Comparison of ENCODE assay signal across 8 cellular contexts in the genomic region with DNA sequence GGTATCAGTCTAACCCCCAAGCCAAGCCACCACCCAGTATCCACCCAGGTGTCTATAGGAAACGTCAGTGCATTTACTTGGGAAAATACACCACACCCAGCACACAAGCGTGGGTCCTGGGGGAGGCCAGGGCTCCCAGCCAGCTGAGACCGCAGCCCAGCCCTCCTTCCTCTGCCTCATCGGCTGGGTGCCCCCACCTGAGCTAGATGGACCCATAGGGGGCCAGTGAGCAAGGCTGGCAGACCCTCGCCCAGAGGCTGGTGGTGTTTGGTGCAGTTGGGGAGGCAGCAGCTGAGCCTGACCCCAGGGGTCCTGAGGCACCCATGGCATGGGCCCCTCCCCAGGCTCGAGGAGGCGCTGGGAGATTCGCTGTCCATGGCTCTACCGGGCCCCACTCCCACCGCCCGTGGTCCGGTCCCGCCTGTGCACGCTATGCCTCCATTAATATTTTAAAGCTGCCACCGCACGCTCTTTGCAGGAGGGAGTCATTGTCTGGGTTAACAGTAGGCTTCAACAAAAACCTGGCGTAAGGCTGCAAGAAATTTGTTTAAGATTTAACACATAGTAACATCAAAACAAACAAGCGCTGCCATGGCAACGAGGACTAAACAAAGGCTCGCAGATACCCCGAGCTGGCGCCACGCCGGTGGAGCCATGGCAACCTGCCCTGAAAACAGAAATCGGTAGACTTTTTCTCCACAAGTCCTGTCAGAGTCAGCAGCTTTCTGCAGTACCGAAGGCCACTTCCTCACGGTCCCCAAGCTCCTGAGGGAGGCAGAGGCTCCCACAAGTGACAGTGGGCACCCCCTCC. TPM values are rescaled to one million over a fixed set of nuclear protein-coding genes. Genes with fewer than 3 reads are reported as not detected.
DNase-seq lines count a peak whose midpoint lies in the region; ATAC-seq, FAIRE-seq and TF ChIP-seq lines count a peak whose summit lies in the region.
"Had no signal": no experiment of that assay in that cellular context is flagged by ENCODE, and none has a peak within 500 bp of the region (broad histone marks: within the 10 kb centered on the region; RNA-seq: fewer than 3 reads in every experiment).

No MANE protein-coding gene starts in this region.

- no peak overlapping the region for H3K4me3 Mint-ChIP-seq in activated CD4-positive, alpha-beta T cell treated with anti-CD3 and anti-CD28 coated beads, Interleukin-2, amount 10 ng/mL, durations not matched to agents 24 days and 14 days
- H3K4me3 Mint-ChIP-seq: dendritic cell treated with granulocyte-macrophage colony-stimulating factor and Interleukin-4, amounts not matched to agents 40 ng/mL and 50 ng/mL, for 4 days had no signal

- peak in 1 of 2 experiments; percentile 11; a peak in 1 of 4 replicates for TF ChIP-seq POLR2A in HepG2 (IDR thresholded peaks at IDR 0.05; ENCODE audit: insufficient read depth in 1 of 2, low read depth in 2 of 2, low read length in 2 of 2)

- intact Hi-C loops in activated CD4-positive, alpha-beta T cell treated with anti-CD3 and anti-CD28 coated beads, Interleukin-2, amount 10 ng/mL, durations not matched to agents 24 days and 14 days (cut with micrococcal nuclease): no loop called here
- intact Hi-C loops in HepG2 (cut with micrococcal nuclease; ENCODE audit: unreplicated experiment): loop anchor here (10.0 kb wide), 1 partner anchor 222 kb away; the partner anchor contains the start of genes BRD9 and TRIP13

- no peaks in the 10 kb centered on the region for H3K4me1 ChIP-seq in GM23248 (ENCODE audit: insufficient read depth)
- peaks cover 24 to 39% of the 10 kb centered on the region in 2 donors for H3K4me1 ChIP-seq in duodenal mucosa (ENCODE audit: control insufficient read depth in 1 of 2, insufficient read depth in 2 of 2, low read length in 2 of 2)
- peaks cover 45% of the 10 kb centered on the region for H3K4me1 ChIP-seq in HepG2 (ENCODE audit: insufficient read depth, low read length)

- TF ChIP-seq RAD21 in HepG2 (CRISPR knock-in tag; IDR thresholded peaks at IDR 0.05): no peak

- H3K4me2 ChIP-seq in GM23248 (ENCODE audit: unreplicated experiment) (no peak overlapping the region), HepG2 (ENCODE audit: low read depth, low read length) (peak overlapping the region; percentile 93)

- peak overlapping the region; percentile 64 for H3K9ac ChIP-seq in GM23248
- peak overlapping the region; percentile 41 to 49 for H3K9ac ChIP-seq in duodenal mucosa (ENCODE audit: low read depth in 1 of 2, low read length in 2 of 2)
- peak overlapping the region; percentile 64 for H3K9ac ChIP-seq in HepG2 (ENCODE audit: insufficient read depth, low read depth, low read length)

- H3K79me2 ChIP-seq in GM23248 (ENCODE audit: insufficient read depth) (no peaks in the 10 kb centered on the region), HepG2 (ENCODE audit: insufficient read depth, low read length) (no peaks in the 10 kb centered on the region)

- no peaks in the 10 kb centered on the region for H3F3A ChIP-seq in GM23248 (ENCODE audit: insufficient read depth)

- no peaks in the 10 kb centered on the region for H3K9me3 Mint-ChIP-seq in activated CD4-positive, alpha-beta T cell treated with anti-CD3 and anti-CD28 coated beads, Interleukin-2, amount 10 ng/mL, durations not matched to agents 24 days and 14 days
- H3K9me3 Mint-ChIP-seq: dendritic cell treated with granulocyte-macrophage colony-stimulating factor and Interleukin-4, amounts not matched to agents 40 ng/mL and 50 ng/mL, for 4 days had no signal

- POLR2A ChIA-PET in HepG2 (lab: Yijun Ruan, JAX): interaction anchor here (0.6 kb wide), 1 partner anchor 10 kb away, joined by 3 read pairs; no protein-coding TSS in a partner anchor

- H3K27me3 ChIP-seq in GM23248 (replicated peaks; ENCODE audit: insufficient read depth) (peaks cover 24% of the 10 kb centered on the region), duodenal mucosa (ENCODE audit: control insufficient read depth in 1 of 2, insufficient read depth in 2 of 2, low read length in 2 of 2) (no peaks in the 10 kb centered on the region), HepG2 (ENCODE audit: control insufficient read depth in 1 of 2, insufficient read depth in 2 of 2, low read length in 2 of 2) (peaks cover 3 to 22% of the 10 kb centered on the region in 2 experiments; a peak in 4 of 5 replicates)

- peaks cover 3% of the 10 kb centered on the region for H3K4me1 Mint-ChIP-seq in activated CD4-positive, alpha-beta T cell treated with anti-CD3 and anti-CD28 coated beads, Interleukin-2, amount 10 ng/mL, durations not matched to agents 24 days and 14 days

- no peak overlapping the region for H2AFZ ChIP-seq in GM23248
- no peak overlapping the region for H2AFZ ChIP-seq in HepG2 (ENCODE audit: low read length)

- peak; percentile 16 for ATAC-seq in HepG2

- H3K9me2 ChIP-seq in GM23248 (ENCODE audit: insufficient read depth): no peaks in the 10 kb centered on the region

- H3K27ac ChIP-seq in GM23248 (no peak overlapping the region), duodenal mucosa (ENCODE audit: low read depth, low read length) (no peak overlapping the region), HepG2 (ENCODE audit: extremely low read length, insufficient read depth, low read length) (peak overlapping the region; percentile 43)

- TF ChIP-seq CTCF in HepG2 (CRISPR knock-in tag; IDR thresholded peaks at IDR 0.05): no peak

- peak; percentile 34 to 97; a peak in 2 of 4 replicates for TF ChIP-seq EP300 in HepG2 (IDR thresholded peaks at IDR 0.05; ENCODE audit: low read depth in 2 of 2, low read length in 2 of 2)
- no peak for TF ChIP-seq EP300 in HepG2 (CRISPR knock-in tag; IDR thresholded peaks at IDR 0.05; ENCODE audit: borderline replicate concordance)

- BruUV-seq in HepG2 (replicated peaks; lab: Mats Ljungman, UMichigan): TSS peak; percentile 23

- H3K36me3 Mint-ChIP-seq in activated CD4-positive, alpha-beta T cell treated with anti-CD3 and anti-CD28 coated beads, Interleukin-2, amount 10 ng/mL, durations not matched to agents 24 days and 14 days (ENCODE audit: low read depth): peaks cover 1% of the 10 kb centered on the region

- no peaks in the 10 kb centered on the region for H3K36me3 ChIP-seq in GM23248 (ENCODE audit: low read depth)
- peaks cover 3 to 5% of the 10 kb centered on the region in 2 donors for H3K36me3 ChIP-seq in duodenal mucosa (ENCODE audit: control insufficient read depth in 1 of 2, insufficient read depth in 2 of 2, low read length in 2 of 2)
- H3K36me3 ChIP-seq in HepG2 (replicated peaks in 1 of 2; ENCODE audit: control insufficient read depth in 1 of 2, insufficient read depth in 2 of 2, low read length in 2 of 2): no peaks in the 10 kb centered on the region

- WGBS in GM23248 (ENCODE audit: low coverage in 1 of 2, low lambda C conversion rate in 2 of 2, missing lambda C conversion rate in 2 of 2), 2 experiments: 3 to 4% methylated on average over 24 to 27 of the region's 27 CpGs
- 0% methylated on average over 8 of the region's 27 CpGs for WGBS in HepG2 (ENCODE audit: low lambda C conversion rate)

- no peaks in the 10 kb centered on the region for H3K9me3 ChIP-seq in GM23248 (ENCODE audit: low read depth)
- H3K9me3 ChIP-seq in duodenal mucosa (ENCODE audit: control insufficient read depth in 1 of 2, low read length in 2 of 2): no peaks in the 10 kb centered on the region
- H3K9me3 ChIP-seq in HepG2 (ENCODE audit: low read length): no peaks in the 10 kb centered on the region

- peak overlapping the region; percentile 41 for H3K27ac Mint-ChIP-seq in activated CD4-positive, alpha-beta T cell treated with anti-CD3 and anti-CD28 coated beads, Interleukin-2, amount 10 ng/mL, durations not matched to agents 24 days and 14 days
- H3K27ac Mint-ChIP-seq: dendritic cell treated with granulocyte-macrophage colony-stimulating factor and Interleukin-4, amounts not matched to agents 40 ng/mL and 50 ng/mL, for 4 days had no signal

- DNase-seq in GM23248 (peak; percentile 81), NCI-H2171 treated with DMSO at 0.1 percent for 48 hours (lab: John Stamatoyannopoulos, UW) (peak; percentile 94), HepG2 (ENCODE audit: low spot score) (peak; percentile 82), HuH-7.5 (ENCODE audit: low spot score) (no peak)
- peak; percentile 86 for DNase-seq in activated CD4-positive, alpha-beta T cell treated with anti-CD3 and anti-CD28 coated beads, Interleukin-2, amount 10 ng/mL, durations not matched to agents 24 days and 14 days
- DNase-seq in stimulated activated CD4-positive, alpha-beta T cell treated with anti-CD3 and anti-CD28 coated beads, TNF-alpha, amount 100 ng/mL, for 1 hour (ENCODE audit: low read depth in 3 of 3, low spot score in 1 of 3): peak in 2 of 3 donors; percentile 40 to 69

- FAIRE-seq in HepG2 (lab: Jason Lieb, UNC): peak; percentile 12

- in situ Hi-C loops in GM23248 (cut with MboI) (loop anchor here (25.0 kb wide), 1 partner anchor 490 kb away; no protein-coding TSS in a partner anchor), HepG2 (cut with HindIII; ENCODE audit: extremely low pct_ligation_motif_present, low pct_unique_long_range_greater_than_20kb) (loop anchor here (10.0 kb wide), 1 partner anchor 222 kb away; the partner anchor contains the start of genes BRD9 and TRIP13)

- H3K27me3 Mint-ChIP-seq in activated CD4-positive, alpha-beta T cell treated with anti-CD3 and anti-CD28 coated beads, Interleukin-2, amount 10 ng/mL, durations not matched to agents 24 days and 14 days: peaks cover 5% of the 10 kb centered on the region

- H4K20me1 ChIP-seq in GM23248 (ENCODE audit: insufficient read depth) (no peaks in the 10 kb centered on the region), HepG2 (ENCODE audit: insufficient read depth, low read length) (no peaks in the 10 kb centered on the region; the same call in 1 of the 2 replicates)

- CTCF ChIA-PET in HepG2 (lab: Yijun Ruan, JAX; ENCODE audit: low intra/inter-chr PET ratio, low total read pairs): no interaction called here

- H3K4me3 ChIP-seq in GM23248 (no peak overlapping the region), duodenal mucosa (ENCODE audit: low read depth in 1 of 2, low read length in 2 of 2) (peak overlapping the region; percentile 34 to 51), HepG2 (replicated peaks in 1 of 3; ENCODE audit: insufficient read depth in 1 of 3, low read depth in 2 of 3, low read length in 3 of 3) (peak overlapping the region in 1 of 3 experiments; percentile 64; a peak in 1 of 6 replicates)

RNA-seq across cellular contexts. Expression of gene TPPP, which starts 20.6 kb away (rescaled TPM):
- 0.13 TPM in 1 of 2 replicates, not detected in the other for total RNA-seq in GM23248 (2014; rRNA removed; shearing (Covaris generic))
- polyA plus RNA-seq in GM23248 (2016; fragmentation: Nextera tagmentation; extraction: Ambion mirVana): not detected in 2 replicates
- total RNA-seq in activated CD4-positive, alpha-beta T cell treated with anti-CD3 and anti-CD28 coated beads, Interleukin-2, amount 10 ng/mL, durations not matched to agents 24 days and 14 days: 0.07 TPM in 1 of 2 replicates, not detected in the other
- 0.04 TPM in 1 of 2 replicates, not detected in the other for total RNA-seq in HepG2 (2016; rRNA removed; fragmentation: Illumina TruSeq; extraction: Trizol)
- total RNA-seq in HepG2 (2016; cell fraction: cytosol; rRNA removed; fragmentation: Illumina TruSeq; extraction: Trizol; ENCODE audit: low read depth): not detected in 2 replicates
- 0.04 TPM in 1 of 2 replicates, not detected in the other for total RNA-seq in HepG2 (2016; cell fraction: insoluble cytoplasmic fraction; rRNA removed; fragmentation: Illumina TruSeq; extraction: Trizol)
- 0.03 TPM in 1 of 2 replicates, not detected in the other for total RNA-seq in HepG2 (2016; cell fraction: membrane; rRNA removed; fragmentation: Illumina TruSeq; extraction: Trizol)
- total RNA-seq in HepG2 (2016; cell fraction: nucleus; rRNA removed; fragmentation: Illumina TruSeq; extraction: Trizol): not detected in 2 replicates
- 0.05 and 0.07 TPM in 2 replicates for polyA plus RNA-seq in HepG2 (2011; rRNA removed)
- 0.04 and 0.07 TPM in 2 replicates for polyA plus RNA-seq in HepG2 (2011; cell fraction: cytosol; rRNA removed)
- 0.07 and 0.16 TPM in 2 replicates for polyA plus RNA-seq in HepG2 (2011; cell fraction: nucleus; rRNA removed)
- polyA plus RNA-seq in HepG2 (2012): 0.17 and 0.20 TPM in 2 replicates
- polyA plus RNA-seq in HepG2 (2016; cell fraction: cytosol; fragmentation: Illumina TruSeq; extraction: Trizol; ENCODE audit: low read depth): not detected in 2 replicates
- 0.05 TPM in 1 of 2 replicates, not detected in the other for polyA plus RNA-seq in HepG2 (2016; cell fraction: insoluble cytoplasmic fraction; fragmentation: Illumina TruSeq; extraction: Trizol; ENCODE audit: low read depth)
- polyA plus RNA-seq in HepG2 (2016; cell fraction: membrane; fragmentation: Illumina TruSeq; extraction: Trizol; ENCODE audit: low read depth): not detected in 2 replicates
- not detected in 2 replicates for polyA plus RNA-seq in HepG2 (2016; cell fraction: nucleus; fragmentation: Illumina TruSeq; extraction: Trizol; ENCODE audit: insufficient read depth, low read depth)
- 0.24 and 0.28 TPM in 2 replicates for polyA minus RNA-seq in HepG2 (2011; rRNA and poly(A)+ RNA removed; ENCODE audit: low replicate concordance)
- 0.10 and 0.18 TPM in 2 replicates for polyA minus RNA-seq in HepG2 (2011; cell fraction: cytosol; rRNA and poly(A)+ RNA removed)
- 0.12 TPM in 1 of 2 replicates, not detected in the other for polyA minus RNA-seq in HepG2 (2011; cell fraction: nucleus; rRNA and poly(A)+ RNA removed)
